15 cellular contexts compared by ENCODE assay signal in the genomic region with DNA sequence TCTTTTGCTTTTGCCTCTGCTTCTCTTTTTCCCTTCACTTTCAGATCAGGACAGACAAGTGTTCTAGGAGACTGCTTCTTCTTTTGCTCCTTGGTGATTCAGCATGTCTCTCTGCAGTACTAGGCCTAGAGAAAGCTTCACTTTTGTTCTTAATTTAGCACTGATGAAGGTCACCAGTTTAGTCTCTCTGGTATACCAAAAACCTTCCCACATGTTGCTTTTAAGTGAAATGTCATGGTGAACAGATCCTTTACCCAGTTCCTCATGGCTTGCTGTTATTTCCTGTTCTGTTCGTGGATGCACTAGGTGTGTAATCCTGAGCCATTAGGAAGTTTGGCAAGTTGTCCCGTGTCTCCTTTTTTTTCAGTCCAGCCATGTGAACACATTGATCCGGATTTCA. TPM values are rescaled to one million over a fixed set of nuclear protein-coding genes. Genes with fewer than 3 reads are reported as not detected.
A peak's percentile ranks its signal among the peaks of the same experiment; 100 is the strongest.
DNase-seq lines count a peak whose midpoint lies in the region; ATAC-seq and TF ChIP-seq lines count a peak whose summit lies in the region.
"Had no signal": no experiment of that assay in that cellular context is flagged by ENCODE, and none has a peak within 500 bp of the region (broad histone marks: within the 10 kb centered on the region; RNA-seq: fewer than 3 reads in every experiment).

No MANE protein-coding gene starts in this region.

- H3K27ac Mint-ChIP-seq in CD4-positive, alpha-beta T cell, result peak overlapping the region; percentile 98
- peak overlapping the region; percentile 49 for H3K27ac Mint-ChIP-seq in activated T-helper 1 cell treated with anti-CD3 and anti-CD28 coated beads, Interleukin-12 subunit alpha, Interleukin-12 subunit beta, Interleukin-2, Interleukin-4 antibody, amounts not matched to agents 30 ng/mL and 10 ng/mL and 1 ng/mL, durations not matched to agents 14 hours and 24 hours and 36 hours
- peak overlapping the region; percentile 16 to 99 (median 84) for H3K27ac Mint-ChIP-seq in naive B cell

- H3K9me3 ChIP-seq in CD4-positive, alpha-beta T cell (ENCODE audit: control insufficient read depth, low read length), result no peaks in the 10 kb centered on the region
- no peaks in the 10 kb centered on the region for H3K9me3 ChIP-seq in HEK293 (ENCODE audit: control insufficient read depth, insufficient read depth, low read depth, low read length)
- H3K9me3 ChIP-seq: left lung, testis had no signal

- no peak overlapping the region for H3K4me3 Mint-ChIP-seq in CD4-positive, alpha-beta T cell
- no peak overlapping the region for H3K4me3 Mint-ChIP-seq in activated T-helper 1 cell treated with anti-CD3 and anti-CD28 coated beads, Interleukin-12 subunit alpha, Interleukin-12 subunit beta, Interleukin-2, Interleukin-4 antibody, amounts not matched to agents 30 ng/mL and 10 ng/mL and 1 ng/mL, durations not matched to agents 14 hours and 24 hours and 36 hours
- peak overlapping the region in 6 of 8 donors; percentile 81 to 96 (median 94) for H3K4me3 Mint-ChIP-seq in naive B cell
- H3K4me3 Mint-ChIP-seq: neural crest cell had no signal

- no peak overlapping the region for H3K27ac ChIP-seq in CD4-positive, alpha-beta T cell (ENCODE audit: low read depth, low read length)
- no peak overlapping the region for H3K27ac ChIP-seq in HEK293 (ENCODE audit: extremely low read depth, low read depth, low read length)
- H3K27ac ChIP-seq: testis had no signal

- H3K27me3 Mint-ChIP-seq in CD4-positive, alpha-beta T cell, result no peaks in the 10 kb centered on the region
- H3K27me3 Mint-ChIP-seq in activated T-helper 1 cell treated with anti-CD3 and anti-CD28 coated beads, Interleukin-12 subunit alpha, Interleukin-12 subunit beta, Interleukin-2, Interleukin-4 antibody, amounts not matched to agents 30 ng/mL and 10 ng/mL and 1 ng/mL, durations not matched to agents 14 hours and 24 hours and 36 hours (ENCODE audit: insufficient read depth), result no peaks in the 10 kb centered on the region
- H3K27me3 Mint-ChIP-seq in naive B cell, result no peaks in the 10 kb centered on the region

- no peak for ATAC-seq in CD4-positive, alpha-beta T cell (ENCODE audit: poor library complexity)
- no peak for ATAC-seq in naive B cell (ENCODE audit: low read depth in 2 of 2)
- ATAC-seq in GM18502 (IDR thresholded peaks at IDR 0.05; ENCODE audit: poor library complexity, unreplicated experiment), result no peak
- ATAC-seq: left lung, PC-3 had no signal

- CTCF ChIA-PET in CD4-positive, alpha-beta T cell (lab: Charles Lee), result interaction anchor here (0.9 to 1.9 kb wide), 2 partner anchors 19 to 196 kb away, joined by 3 to 6 read pairs; no protein-coding TSS in a partner anchor
- CTCF ChIA-PET in HEK293 (lab: Yijun Ruan, JAX), result interaction anchor here (0.7 kb wide), 2 partner anchors 17 to 48 kb away, joined by 3 to 4 read pairs; no protein-coding TSS in a partner anchor

- peaks cover 37% of the 10 kb centered on the region for H3K4me1 Mint-ChIP-seq in CD4-positive, alpha-beta T cell (ENCODE audit: low read depth)
- H3K4me1 Mint-ChIP-seq in activated T-helper 1 cell treated with anti-CD3 and anti-CD28 coated beads, Interleukin-12 subunit alpha, Interleukin-12 subunit beta, Interleukin-2, Interleukin-4 antibody, amounts not matched to agents 30 ng/mL and 10 ng/mL and 1 ng/mL, durations not matched to agents 14 hours and 24 hours and 36 hours (ENCODE audit: low read depth), result peaks cover 38% of the 10 kb centered on the region
- peaks cover 14 to 39% (median 36%) of the 10 kb centered on the region in 3 donors for H3K4me1 Mint-ChIP-seq in naive B cell

- TF ChIP-seq CTCF in CD4-positive, alpha-beta T cell (IDR thresholded peaks at IDR 0.05), result no peak
- no peak for TF ChIP-seq CTCF in HEK293 (tag by site-specific recombination; IDR thresholded peaks at IDR 0.05)

- no peaks in the 10 kb centered on the region for H3K4me1 ChIP-seq in HEK293 (ENCODE audit: control insufficient read depth, insufficient read depth, low read length)
- H3K4me1 ChIP-seq: left lung, testis had no signal

- POLR2A ChIA-PET in CD4-positive, alpha-beta T cell (lab: Charles Lee), result no interaction called here
- POLR2A ChIA-PET in HEK293 (lab: Yijun Ruan, JAX), result no interaction called here

- no peaks in the 10 kb centered on the region for H3K9me3 Mint-ChIP-seq in CD4-positive, alpha-beta T cell
- H3K9me3 Mint-ChIP-seq in activated T-helper 1 cell treated with anti-CD3 and anti-CD28 coated beads, Interleukin-12 subunit alpha, Interleukin-12 subunit beta, Interleukin-2, Interleukin-4 antibody, amounts not matched to agents 30 ng/mL and 10 ng/mL and 1 ng/mL, durations not matched to agents 14 hours and 24 hours and 36 hours, result no peaks in the 10 kb centered on the region
- H3K9me3 Mint-ChIP-seq in naive B cell, result no peaks in the 10 kb centered on the region

- peaks cover 22% of the 10 kb centered on the region for H3K36me3 Mint-ChIP-seq in CD4-positive, alpha-beta T cell (ENCODE audit: low read depth)
- peaks cover 13% of the 10 kb centered on the region for H3K36me3 Mint-ChIP-seq in activated T-helper 1 cell treated with anti-CD3 and anti-CD28 coated beads, Interleukin-12 subunit alpha, Interleukin-12 subunit beta, Interleukin-2, Interleukin-4 antibody, amounts not matched to agents 30 ng/mL and 10 ng/mL and 1 ng/mL, durations not matched to agents 14 hours and 24 hours and 36 hours (ENCODE audit: low read depth)
- H3K36me3 Mint-ChIP-seq in naive B cell, result peaks cover 0 to 8% of the 10 kb centered on the region in 2 donors

- no peak for DNase-seq in CD4-positive, alpha-beta T cell
- no peak for DNase-seq in activated T-helper 1 cell treated with anti-CD3 and anti-CD28 coated beads, Interleukin-12 subunit alpha, Interleukin-12 subunit beta, Interleukin-2, Interleukin-4 antibody, amounts not matched to agents 30 ng/mL and 10 ng/mL and 1 ng/mL, durations not matched to agents 14 hours and 24 hours and 36 hours (ENCODE audit: low spot score)
- no peak for DNase-seq in naive B cell
- DNase-seq in NCI-H1436 (lab: John Stamatoyannopoulos, UW), result no peak
- no peak for DNase-seq in NCI-H446 treated with DMSO at 0.1 percent for 48 hours (lab: John Stamatoyannopoulos, UW)
- DNase-seq: activated CD4-positive, alpha-beta T cell treated with anti-CD3 and anti-CD28 coated beads, Interleukin-2, amount 50 U/mL, for 48 hours; COR-L47; left lung; NCI-H1048; NCI-H2227 treated with DMSO at 0.1 percent for 48 hours; PC-3; testis had no signal

- peaks cover 0 to 13% of the 10 kb centered on the region in 2 experiments; a peak in 1 of 3 replicates for H3K36me3 ChIP-seq in HEK293 (ENCODE audit: control insufficient read depth in 2 of 2, insufficient read depth in 1 of 2, low read length in 2 of 2)
- H3K36me3 ChIP-seq: left lung had no signal

- no peaks in the 10 kb centered on the region for H3K27me3 ChIP-seq in CD4-positive, alpha-beta T cell (ENCODE audit: control insufficient read depth, insufficient read depth, low read length)
- H3K27me3 ChIP-seq: left lung, testis had no signal

- intact Hi-C loops in CD4-positive, alpha-beta T cell (cut with DNase I, micrococcal nuclease), result no loop called here
- intact Hi-C loops in activated T-helper 1 cell treated with anti-CD3 and anti-CD28 coated beads, Interleukin-12 subunit alpha, Interleukin-12 subunit beta, Interleukin-2, Interleukin-4 antibody, amounts not matched to agents 30 ng/mL and 10 ng/mL and 1 ng/mL, durations not matched to agents 14 hours and 24 hours and 36 hours (cut with micrococcal nuclease), result no loop called here

- H3K4me3 ChIP-seq in HEK293 (ENCODE audit: low read depth, low read length), result no peak overlapping the region
- H3K4me3 ChIP-seq: testis had no signal

TF ChIP-seq in HEK293, 187 proteins besides CTCF, POLR2A, EP300 and RAD21:
- no peak for TF ChIP-seq ZNF529 (tag by site-specific recombination; IDR thresholded peaks at IDR 0.05; ENCODE audit: insufficient replicate concordance)
- peak; percentile 51 for TF ChIP-seq PRDM1 (tag by site-specific recombination; IDR thresholded peaks at IDR 0.05)

RNA-seq across cellular contexts. Expression of gene NBDY, which starts 53.3 kb away (rescaled TPM):
- 10 to 100 TPM; 25.0 to 28.3 TPM for total RNA-seq in CD4-positive, alpha-beta T cell
- 29.3 and 36.7 TPM in 2 replicates for total RNA-seq in activated T-helper 1 cell treated with anti-CD3 and anti-CD28 coated beads, Interleukin-12 subunit alpha, Interleukin-12 subunit beta, Interleukin-2, Interleukin-4 antibody, amounts not matched to agents 30 ng/mL and 10 ng/mL and 1 ng/mL, durations not matched to agents 14 hours and 24 hours and 36 hours
- 10 to 100 TPM; 44.9 to 69.1 (median 54.8) TPM for polyA plus RNA-seq in naive B cell (ENCODE audit: low read depth in 6 of 6)

Comparison
In these comparisons a context has a peak if more than half of its experiments do, and no peak if none do; other contexts are left out.
1. H3K4me3 Mint-ChIP-seq: peak in naive B cell (6 of 8); none in CD4-positive, alpha-beta T cell (single experiment) and activated T-helper 1 cell treated with anti-CD3 and anti-CD28 coated beads, Interleukin-12 subunit alpha, Interleukin-12 subunit beta, Interleukin-2, Interleukin-4 antibody, amounts not matched to agents 30 ng/mL and 10 ng/mL and 1 ng/mL, durations not matched to agents 14 hours and 24 hours and 36 hours (single experiment).
2. Peak in every context shown above with its lines, with median percentiles within 50 percentile points of each other: H3K27ac Mint-ChIP-seq.